ENCODE assay signal across 29 cellular contexts in the genomic region with DNA sequence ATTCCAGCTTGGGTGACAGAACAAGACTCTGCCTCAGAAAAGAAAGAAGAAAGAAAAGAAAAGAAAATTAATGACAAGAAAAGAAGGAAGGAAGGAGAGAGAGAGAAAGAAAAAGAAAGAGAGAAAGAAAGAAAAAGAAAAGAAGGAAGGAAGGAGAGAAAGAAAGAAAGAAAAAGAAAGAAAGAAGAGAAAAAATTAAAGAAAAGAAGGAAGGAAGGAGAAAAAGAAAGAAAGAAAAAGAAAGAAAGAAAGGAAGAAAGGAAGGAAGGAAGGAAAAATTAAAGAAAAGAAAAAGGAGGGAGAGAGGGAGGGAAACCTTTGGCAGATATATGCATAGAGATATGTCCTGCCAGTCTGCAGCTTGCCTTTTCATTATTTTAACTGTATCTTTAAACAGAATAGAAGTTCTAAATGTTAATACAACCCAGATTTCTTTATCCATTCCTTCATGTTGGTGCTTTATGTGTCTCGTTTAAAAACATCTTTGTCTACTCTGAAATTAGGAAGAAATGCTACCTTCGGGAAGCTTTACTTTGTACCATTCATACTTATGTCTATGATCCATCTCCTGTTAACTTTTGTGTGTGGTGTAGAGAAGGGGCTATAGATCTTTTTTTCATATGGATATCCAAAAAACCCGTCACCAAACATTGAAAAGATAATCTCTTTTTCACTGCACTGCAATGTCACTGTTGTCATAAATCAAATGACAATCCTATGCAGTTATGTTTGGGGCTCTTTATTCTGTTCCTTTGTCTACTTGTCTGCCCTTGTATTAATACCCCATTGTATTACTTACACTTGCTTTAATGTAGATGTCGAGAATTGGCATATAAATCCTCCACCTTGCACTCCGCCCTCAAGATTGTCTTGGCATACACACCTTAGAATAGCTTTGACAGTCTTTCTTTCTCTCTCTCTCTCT.
"Had no signal": no experiment of that assay in that cellular context is flagged by ENCODE, and none has a peak within 500 bp of the region (broad histone marks: within the 10 kb centered on the region; RNA-seq: fewer than 3 reads in every experiment).

No MANE protein-coding gene starts in this region.

- H3K4me3 ChIP-seq: left lung, lower lobe of right lung, pancreas, prostate gland, smooth muscle cell, suprapubic skin, thoracic aorta, tibial artery, uterus had no signal

- H3K9me3 ChIP-seq: left lung, lower lobe of right lung, pancreas, prostate gland, suprapubic skin, thoracic aorta, tibial artery, uterus had no signal

- H3K36me3 ChIP-seq: left lung, pancreas, prostate gland, suprapubic skin, thoracic aorta, uterus had no signal

- H3K4me1 ChIP-seq: left lung, lower lobe of right lung, pancreas, prostate gland, suprapubic skin, tibial artery, uterus had no signal

- H3K4me1 Mint-ChIP-seq: naive thymus-derived CD8-positive, alpha-beta T cell had no signal

- H3K27me3 ChIP-seq: left lung, suprapubic skin, tibial artery, uterus had no signal

- H3K27ac Mint-ChIP-seq: stimulated activated naive CD8-positive, alpha-beta T cell treated with anti-CD3 and anti-CD28 coated beads, Interleukin-15, Interleukin-2, amounts not matched to agents 100 ng/mL and 50 ng/mL, for 24 hours had no signal

- H3K4me2 ChIP-seq: smooth muscle cell had no signal

- H3K9me3 Mint-ChIP-seq: immature natural killer cell; naive thymus-derived CD8-positive, alpha-beta T cell; neural crest cell; stimulated activated naive CD8-positive, alpha-beta T cell treated with anti-CD3 and anti-CD28 coated beads, Interleukin-15, Interleukin-2, amounts not matched to agents 100 ng/mL and 50 ng/mL, for 24 hours had no signal

- H3K4me3 Mint-ChIP-seq: naive thymus-derived CD8-positive, alpha-beta T cell; neural crest cell; stimulated activated naive CD8-positive, alpha-beta T cell treated with anti-CD3 and anti-CD28 coated beads, Interleukin-15, Interleukin-2, amounts not matched to agents 100 ng/mL and 50 ng/mL, for 24 hours had no signal

- ATAC-seq: left colon; left lung; lower lobe of right lung; naive thymus-derived CD8-positive, alpha-beta T cell; pancreas; right cardiac atrium had no signal

- H3K27ac ChIP-seq: left lung, lower lobe of right lung, pancreas, prostate gland, suprapubic skin, thoracic aorta, tibial artery, uterus had no signal

- DNase-seq: hypothalamus; kidney; left colon; left lung; lower lobe of right lung; mammary epithelial cell; mesenchymal stem cell; naive thymus-derived CD8-positive, alpha-beta T cell; nucleus accumbens; pancreas; posterior cingulate gyrus; retina; right cardiac atrium; stimulated activated CD4-positive, alpha-beta T cell treated with anti-CD3 and anti-CD28 coated beads, Interleukin-1b, Interleukin-23, amount 100 ng/mL, for 48 hours; stimulated activated CD4-positive, alpha-beta T cell treated with anti-CD3 and anti-CD28 coated beads, Interleukin-2, amount 100 ng/mL, for 48 hours; stimulated activated CD4-positive, alpha-beta T cell treated with anti-CD3 and anti-CD28 coated beads, Interleukin-4, amount 100 ng/mL, for 4 hours; stimulated activated CD8-positive, alpha-beta memory T cell treated with anti-CD3 and anti-CD28 coated beads, Interleukin-4, amount 100 ng/mL, for 48 hours; stimulated activated naive CD4-positive, alpha-beta T cell; tibial artery; trophoblast cell; uterus had no signal

- FAIRE-seq: islet of Langerhans, kidney, pancreas had no signal

- H3K36me3 Mint-ChIP-seq: immature natural killer cell; naive thymus-derived CD8-positive, alpha-beta T cell had no signal
